33 cellular contexts compared by ENCODE assay signal in genomic region chr4:31106419-31106818, GRCh38.
"Had no signal": no experiment of that assay in that cellular context is flagged by ENCODE, and none has a peak within 500 bp of the region (broad histone marks: within the 10 kb centered on the region; RNA-seq: fewer than 3 reads in every experiment).

No MANE protein-coding gene starts in this region.

- H3K36me3 Mint-ChIP-seq: immature natural killer cell; naive B cell; stimulated activated naive B cell treated with anti-CD40 and anti-IgM and Interleukin-4, amounts not matched to agents 10 μg/mL and 1 μg/mL and 100 μg/mL, for 72 hours had no signal

- H3K27ac Mint-ChIP-seq: activated CD4-positive, alpha-beta memory T cell treated with anti-CD3 and anti-CD28 coated beads, Interleukin-2, amount 10 ng/mL, durations not matched to agents 7 days and 5 days; activated CD4-positive, alpha-beta T cell treated with anti-CD3 and anti-CD28 coated beads, Interleukin-2, amount 10 ng/mL, durations not matched to agents 24 days and 14 days; activated T-helper 17 cell treated with anti-CD3 and anti-CD28 coated beads, Interleukin-2, amount 50 U/mL, for 72 hours; immature natural killer cell; naive B cell; nephron progenitor cell; stimulated activated naive B cell treated with anti-CD40 and anti-IgM and Interleukin-4, amounts not matched to agents 10 μg/mL and 1 μg/mL and 100 μg/mL, for 72 hours; T-helper 1 cell treated with Interleukin-12 subunit alpha and Interleukin-12 subunit beta and Interleukin-4 antibody, amounts not matched to agents 30 μg/mL and 1 μg/mL, for 36 hours had no signal

- H3K4me1 ChIP-seq: parathyroid adenoma, right atrium auricular region, thyroid gland, upper lobe of left lung, vagina had no signal

- H3K4me3 ChIP-seq: body of pancreas, coronary artery, dorsolateral prefrontal cortex, gastroesophageal sphincter, right atrium auricular region, stomach, thyroid gland, upper lobe of left lung, vagina had no signal

- H3K4me1 Mint-ChIP-seq: activated CD4-positive, alpha-beta memory T cell treated with anti-CD3 and anti-CD28 coated beads, Interleukin-2, amount 10 ng/mL, durations not matched to agents 7 days and 5 days; activated CD4-positive, alpha-beta T cell treated with anti-CD3 and anti-CD28 coated beads, Interleukin-2, amount 10 ng/mL, durations not matched to agents 24 days and 14 days; activated T-helper 17 cell treated with anti-CD3 and anti-CD28 coated beads, Interleukin-2, amount 50 U/mL, for 72 hours; immature natural killer cell; naive B cell; nephron progenitor cell; stimulated activated naive B cell treated with anti-CD40 and anti-IgM and Interleukin-4, amounts not matched to agents 10 μg/mL and 1 μg/mL and 100 μg/mL, for 72 hours had no signal

- DNase-seq: activated CD4-positive, alpha-beta memory T cell treated with anti-CD3 and anti-CD28 coated beads, Interleukin-2, amount 10 ng/mL, durations not matched to agents 7 days and 5 days; activated CD4-positive, alpha-beta T cell treated with anti-CD3 and anti-CD28 coated beads, Interleukin-2, amount 10 ng/mL, durations not matched to agents 24 days and 14 days; activated CD4-positive, CD25-positive, alpha-beta regulatory T cell treated with anti-CD3 and anti-CD28 coated beads, Interleukin-2, amount 50 U/mL, for 72 hours; activated gamma-delta T cell treated with Interleukin-2 at 50 U/mL for 16 hours; activated naive CD4-positive, alpha-beta T cell treated with anti-CD3 and anti-CD28 coated beads, Interleukin-2, amount 50 U/mL, for 16 hours; activated T-cell treated with anti-CD3 and anti-CD28 coated beads, Interleukin-2, amount 50 U/mL, for 4 hours; body of pancreas; dorsolateral prefrontal cortex; effector memory CD4-positive, alpha-beta T cell; erythroblast; head of caudate nucleus; hypothalamus; immature natural killer cell; kidney; left colon; mammary epithelial cell; naive B cell; nephron progenitor cell; occipital lobe; stimulated activated CD4-positive, alpha-beta T cell treated with anti-CD3 and anti-CD28 coated beads, Interleukin-15, amount 100 ng/mL, for 24 hours; stimulated activated CD4-positive, alpha-beta T cell treated with anti-CD3 and anti-CD28 coated beads, Interleukin-2, amount 100 ng/mL, for 24 hours; stimulated activated naive B cell treated with anti-CD40 and anti-IgM and Interleukin-4, amounts not matched to agents 10 μg/mL and 1 μg/mL and 100 μg/mL, for 72 hours; stomach; T-helper 9 cell; thyroid gland had no signal

- H2AFZ ChIP-seq: parathyroid adenoma had no signal

- H3K79me2 ChIP-seq: parathyroid adenoma had no signal

- H3K27me3 Mint-ChIP-seq: activated CD4-positive, alpha-beta memory T cell treated with anti-CD3 and anti-CD28 coated beads, Interleukin-2, amount 10 ng/mL, durations not matched to agents 7 days and 5 days; activated CD4-positive, alpha-beta T cell treated with anti-CD3 and anti-CD28 coated beads, Interleukin-2, amount 10 ng/mL, durations not matched to agents 24 days and 14 days; activated T-helper 17 cell treated with anti-CD3 and anti-CD28 coated beads, Interleukin-2, amount 50 U/mL, for 72 hours; naive B cell; stimulated activated naive B cell treated with anti-CD40 and anti-IgM and Interleukin-4, amounts not matched to agents 10 μg/mL and 1 μg/mL and 100 μg/mL, for 72 hours had no signal

- H3K27me3 ChIP-seq: body of pancreas, gastroesophageal sphincter, right atrium auricular region, stomach, thyroid gland, upper lobe of left lung, vagina had no signal

- H3K27ac ChIP-seq: body of pancreas, coronary artery, dorsolateral prefrontal cortex, gastroesophageal sphincter, parathyroid adenoma, right atrium auricular region, stomach, thyroid gland, upper lobe of left lung, vagina had no signal

- ATAC-seq: activated T-cell treated with anti-CD3 and anti-CD28 coated beads, Interleukin-2, amount 50 U/mL, for 4 hours; activated T-helper 17 cell treated with anti-CD3 and anti-CD28 coated beads, Interleukin-2, amount 50 U/mL, for 72 hours; body of pancreas; gastroesophageal sphincter; left colon; stimulated activated naive B cell treated with anti-CD40 and anti-IgM and Interleukin-4, amounts not matched to agents 10 μg/mL and 1 μg/mL and 100 μg/mL, for 72 hours had no signal

- H3K9ac ChIP-seq: parathyroid adenoma had no signal

- H3K4me3 Mint-ChIP-seq: activated CD4-positive, alpha-beta memory T cell treated with anti-CD3 and anti-CD28 coated beads, Interleukin-2, amount 10 ng/mL, durations not matched to agents 7 days and 5 days; activated CD4-positive, alpha-beta T cell treated with anti-CD3 and anti-CD28 coated beads, Interleukin-2, amount 10 ng/mL, durations not matched to agents 24 days and 14 days; activated T-cell treated with anti-CD3 and anti-CD28 coated beads, Interleukin-2, amount 50 U/mL, for 4 hours; activated T-helper 17 cell treated with anti-CD3 and anti-CD28 coated beads, Interleukin-2, amount 50 U/mL, for 72 hours; immature natural killer cell; naive B cell; nephron progenitor cell; stimulated activated naive B cell treated with anti-CD40 and anti-IgM and Interleukin-4, amounts not matched to agents 10 μg/mL and 1 μg/mL and 100 μg/mL, for 72 hours; T-helper 1 cell treated with Interleukin-12 subunit alpha and Interleukin-12 subunit beta and Interleukin-4 antibody, amounts not matched to agents 30 μg/mL and 1 μg/mL, for 36 hours had no signal

- H3K9me3 ChIP-seq: body of pancreas, gastroesophageal sphincter, right atrium auricular region, stomach, thyroid gland, upper lobe of left lung, vagina had no signal

- FAIRE-seq: kidney had no signal

- H3K9me3 Mint-ChIP-seq: activated CD4-positive, alpha-beta T cell treated with anti-CD3 and anti-CD28 coated beads, Interleukin-2, amount 10 ng/mL, durations not matched to agents 24 days and 14 days; nephron progenitor cell; T-helper 1 cell treated with Interleukin-12 subunit alpha and Interleukin-12 subunit beta and Interleukin-4 antibody, amounts not matched to agents 30 μg/mL and 1 μg/mL, for 36 hours had no signal

- H3K36me3 ChIP-seq: gastroesophageal sphincter, right atrium auricular region, stomach, thyroid gland, upper lobe of left lung, vagina had no signal
